ENCODE assay signal across 8 cellular contexts in genomic region chr17:35432176-35433074, GRCh38. TPM values are rescaled to one million over a fixed set of nuclear protein-coding genes. Genes with fewer than 3 reads are reported as not detected.
DNase-seq lines count a peak whose midpoint lies in the region; ATAC-seq, FAIRE-seq and TF ChIP-seq lines count a peak whose summit lies in the region.

TSS of gene SLFN12 (minus strand) at chr17:35432500. CDS start at chr17:35423028, 9,472 bp downstream.

- no peaks in the 10 kb centered on the region for H3K27me3 Mint-ChIP-seq in CD4-positive, alpha-beta T cell
- H3K27me3 Mint-ChIP-seq in activated CD4-positive, alpha-beta memory T cell treated with anti-CD3 and anti-CD28 coated beads, Interleukin-2, amount 10 ng/mL, durations not matched to agents 7 days and 5 days: no peaks in the 10 kb centered on the region

- peak; percentile 100 for FAIRE-seq in endothelial cell of umbilical vein (lab: Jason Lieb, UNC)

- H3K4me1 Mint-ChIP-seq in CD4-positive, alpha-beta T cell (ENCODE audit: low read depth): peaks cover 51% of the 10 kb centered on the region
- H3K4me1 Mint-ChIP-seq in activated CD4-positive, alpha-beta memory T cell treated with anti-CD3 and anti-CD28 coated beads, Interleukin-2, amount 10 ng/mL, durations not matched to agents 7 days and 5 days: peaks cover 64% of the 10 kb centered on the region

- peak within 1 kb of the TSS; percentile 79 for H3K4me2 ChIP-seq in endothelial cell of umbilical vein (ENCODE audit: insufficient read depth, low read length)

- peaks cover 43% of the 10 kb centered on the region for H3K79me2 ChIP-seq in endothelial cell of umbilical vein (ENCODE audit: control insufficient read depth, insufficient read depth, low read length)

- BruUV-seq in endothelial cell of umbilical vein (replicated peaks; lab: Mats Ljungman, UMichigan): TSS peak; percentile 96

- no peaks in the 10 kb centered on the region for H3K9me3 ChIP-seq in CD4-positive, alpha-beta T cell (ENCODE audit: control insufficient read depth, low read length)
- H3K9me3 ChIP-seq in HUES6 (ENCODE audit: control insufficient read depth, insufficient read depth, low read depth, low read length): no peaks in the 10 kb centered on the region
- H3K9me3 ChIP-seq in endothelial cell of umbilical vein (replicated peaks; ENCODE audit: control insufficient read depth, insufficient read depth, low read length): no peaks in the 10 kb centered on the region
- H3K9me3 ChIP-seq in suprapubic skin: no peaks in the 10 kb centered on the region

- H3K27ac ChIP-seq in CD4-positive, alpha-beta T cell (ENCODE audit: low read depth, low read length): peak within 1 kb of the TSS; percentile 51
- H3K27ac ChIP-seq in HUES6 (ENCODE audit: low read depth, low read length) (peak within 1 kb of the TSS; percentile 96), endothelial cell of umbilical vein (ENCODE audit: insufficient read depth, low read depth, low read length) (peak within 1 kb of the TSS; percentile 96), suprapubic skin (peak within 1 kb of the TSS; percentile 80)

- peak within 1 kb of the TSS; percentile 85 for H3K27ac Mint-ChIP-seq in CD4-positive, alpha-beta T cell
- peak within 1 kb of the TSS; percentile 91 for H3K27ac Mint-ChIP-seq in activated CD4-positive, alpha-beta memory T cell treated with anti-CD3 and anti-CD28 coated beads, Interleukin-2, amount 10 ng/mL, durations not matched to agents 7 days and 5 days

- H3K4me1 ChIP-seq in HUES6 (ENCODE audit: control insufficient read depth, insufficient read depth, low read length): peaks cover 49% of the 10 kb centered on the region
- H3K4me1 ChIP-seq in endothelial cell of umbilical vein (ENCODE audit: control insufficient read depth, extremely low read depth, insufficient read depth, low read length): peaks cover 23% of the 10 kb centered on the region
- peaks cover 23% of the 10 kb centered on the region for H3K4me1 ChIP-seq in suprapubic skin

- TF ChIP-seq EP300 in suprapubic skin (IDR thresholded peaks at IDR 0.05): no peak

- POLR2A ChIA-PET in CD4-positive, alpha-beta T cell (lab: Charles Lee): interaction anchor here (0.6 to 2.3 kb wide), 7 partner anchors 16 to 262 kb away, joined by 4 to 20 read pairs (median 10); partner anchors contain the start of genes SLFN11 and SLFN13
- POLR2A ChIA-PET in activated CD4-positive, alpha-beta memory T cell treated with anti-CD3 and anti-CD28 coated beads, Interleukin-2, amount 10 ng/mL, durations not matched to agents 7 days and 5 days (lab: Charles Lee): interaction anchor here (1.0 to 2.3 kb wide), 8 partner anchors 16 to 471 kb away, joined by 3 to 19 read pairs (median 4); partner anchors contain the start of genes CCT6B, SLFN11, SLFN13 and SLFN5
- POLR2A ChIA-PET in endothelial cell of umbilical vein (lab: Charles Lee): interaction anchor here (0.6 to 2.3 kb wide), 2 partner anchors 59 to 123 kb away, joined by 6 to 12 read pairs; partner anchors contain the start of gene SLFN11

- H2AFZ ChIP-seq in endothelial cell of umbilical vein (ENCODE audit: low read depth, low read length): peak within 1 kb of the TSS; percentile 19

- CTCF ChIA-PET in CD4-positive, alpha-beta T cell (lab: Charles Lee): interaction anchor here (1.2 kb wide), 1 partner anchor 56 kb away, joined by 5 read pairs; no protein-coding TSS in a partner anchor
- CTCF ChIA-PET in activated CD4-positive, alpha-beta memory T cell treated with anti-CD3 and anti-CD28 coated beads, Interleukin-2, amount 10 ng/mL, durations not matched to agents 7 days and 5 days (lab: Charles Lee): interaction anchor here (0.6 to 1.9 kb wide), 5 partner anchors 58 to 150 kb away, joined by 3 to 8 read pairs (median 3); partner anchors contain the start of gene SLFN12L
- CTCF ChIA-PET in endothelial cell of umbilical vein (lab: Charles Lee): interaction anchor here (1.3 to 2.2 kb wide), 3 partner anchors 16 to 107 kb away, joined by 3 to 11 read pairs (median 5); partner anchors contain the start of gene SLFN13

- H3K4me3 Mint-ChIP-seq in CD4-positive, alpha-beta T cell: peak within 1 kb of the TSS; percentile 99
- peak within 1 kb of the TSS; percentile 96 for H3K4me3 Mint-ChIP-seq in activated CD4-positive, alpha-beta memory T cell treated with anti-CD3 and anti-CD28 coated beads, Interleukin-2, amount 10 ng/mL, durations not matched to agents 7 days and 5 days

- ATAC-seq in CD4-positive, alpha-beta T cell (ENCODE audit: poor library complexity): peak; percentile 92
- ATAC-seq in GM21447 (IDR thresholded peaks at IDR 0.05; ENCODE audit: unreplicated experiment): peak; percentile 81

- DNase-seq in CD4-positive, alpha-beta T cell: peak in 9 of 10 experiments; percentile 5 to 44 (median 30)
- DNase-seq in activated CD4-positive, alpha-beta memory T cell treated with anti-CD3 and anti-CD28 coated beads, Interleukin-2, amount 10 ng/mL, durations not matched to agents 7 days and 5 days: peak; percentile 59
- DNase-seq in endothelial cell of umbilical vein (ENCODE audit: low read depth, low spot score) (peak; percentile 96), mucosa of gallbladder (ENCODE audit: low spot score) (peak; percentile 88), suprapubic skin (ENCODE audit: low spot score in 2 of 2) (peak in 1 of 2 donors; percentile 69), cerebellum (ENCODE audit: low spot score) (no peak)

- dilution Hi-C loops in endothelial cell of umbilical vein (cut with MboI; ENCODE audit: extremely low pct_ligation_motif_present, low sequenced_read_pairs): no loop called here

- intact Hi-C loops in CD4-positive, alpha-beta T cell (cut with DNase I, micrococcal nuclease): loop anchor here (2.0 to 10.0 kb wide), 4 partner anchors 58 to 120 kb away; partner anchors contain the start of gene SLFN11 (in 1 of the 2)
- intact Hi-C loops in endothelial cell of umbilical vein (cut with micrococcal nuclease): loop anchor here (1.0 to 10.0 kb wide), 13 partner anchors 16 to 1180 kb away; partner anchors contain the start of genes AP2B1, SLFN11, SLFN13 and SLFN5

- peaks cover 3% of the 10 kb centered on the region for H4K20me1 ChIP-seq in endothelial cell of umbilical vein (replicated peaks; ENCODE audit: control insufficient read depth, extremely low read depth, insufficient read depth, low read length)

- H3K9ac ChIP-seq in HUES6 (ENCODE audit: low read length) (peak within 1 kb of the TSS; percentile 96), endothelial cell of umbilical vein (replicated peaks; ENCODE audit: extremely low read depth, insufficient read depth, low read length) (peak within 1 kb of the TSS; percentile 95)

- TF ChIP-seq POLR2A in endothelial cell of umbilical vein (IDR thresholded peaks at IDR 0.05; ENCODE audit: low read depth, low read length): peak; percentile 92
- TF ChIP-seq POLR2A in suprapubic skin (IDR thresholded peaks at IDR 0.05): no peak

- 10% methylated on average over 22 of the region's 22 CpGs for WGBS in suprapubic skin

- H3K9me3 Mint-ChIP-seq in CD4-positive, alpha-beta T cell: no peaks in the 10 kb centered on the region
- no peaks in the 10 kb centered on the region for H3K9me3 Mint-ChIP-seq in activated CD4-positive, alpha-beta memory T cell treated with anti-CD3 and anti-CD28 coated beads, Interleukin-2, amount 10 ng/mL, durations not matched to agents 7 days and 5 days

- no peaks in the 10 kb centered on the region for H3K9me1 ChIP-seq in endothelial cell of umbilical vein (replicated peaks; ENCODE audit: control insufficient read depth, extremely low read depth, insufficient read depth, low read length)

- H3K36me3 ChIP-seq in HUES6 (ENCODE audit: control insufficient read depth, insufficient read depth, low read length) (peaks cover 3% of the 10 kb centered on the region; the same call in 1 of the 2 replicates), endothelial cell of umbilical vein (ENCODE audit: control insufficient read depth in 2 of 2, extremely low read depth in 1 of 2, insufficient read depth in 2 of 2, low read length in 2 of 2) (peaks cover 0 to 3% of the 10 kb centered on the region in 2 experiments), suprapubic skin (no peaks in the 10 kb centered on the region)

- H3K4me3 ChIP-seq in HUES6 (ENCODE audit: low read depth, low read length) (peak within 1 kb of the TSS; percentile 71), endothelial cell of umbilical vein (replicated peaks in 1 of 3; ENCODE audit: insufficient read depth in 1 of 3, low read depth in 1 of 3, low read length in 3 of 3) (peak within 1 kb of the TSS; percentile 55 to 92 (median 82)), suprapubic skin (peak within 1 kb of the TSS; percentile 61)

- no peaks in the 10 kb centered on the region for H3K27me3 ChIP-seq in CD4-positive, alpha-beta T cell (ENCODE audit: control insufficient read depth, insufficient read depth, low read length)
- peaks cover 10% of the 10 kb centered on the region; the same call in 1 of the 2 replicates for H3K27me3 ChIP-seq in HUES6 (ENCODE audit: control insufficient read depth, insufficient read depth, low read length)
- H3K27me3 ChIP-seq in endothelial cell of umbilical vein (ENCODE audit: control insufficient read depth in 2 of 2, insufficient read depth in 2 of 2, low read length in 2 of 2): no peaks in the 10 kb centered on the region
- no peaks in the 10 kb centered on the region for H3K27me3 ChIP-seq in suprapubic skin

- peaks cover 6% of the 10 kb centered on the region for H3K36me3 Mint-ChIP-seq in CD4-positive, alpha-beta T cell (ENCODE audit: low read depth)
- H3K36me3 Mint-ChIP-seq in activated CD4-positive, alpha-beta memory T cell treated with anti-CD3 and anti-CD28 coated beads, Interleukin-2, amount 10 ng/mL, durations not matched to agents 7 days and 5 days (ENCODE audit: low read depth): peaks cover 56% of the 10 kb centered on the region

- no peak for TF ChIP-seq CTCF in CD4-positive, alpha-beta T cell (IDR thresholded peaks at IDR 0.05)
- TF ChIP-seq CTCF in endothelial cell of umbilical vein (IDR thresholded peaks at IDR 0.05; ENCODE audit: extremely low read depth in 1 of 2, insufficient read depth in 1 of 2, low read depth in 1 of 2, low read length in 2 of 2) (no peak), suprapubic skin (IDR thresholded peaks at IDR 0.05) (no peak)

RNA-seq across cellular contexts. Expression of gene SLFN12, which starts in this region (rescaled TPM):
- total RNA-seq in CD4-positive, alpha-beta T cell: 1 to 10 TPM; 1.3 to 2.4 TPM
- total RNA-seq in activated CD4-positive, alpha-beta memory T cell treated with anti-CD3 and anti-CD28 coated beads, Interleukin-2, amount 10 ng/mL, durations not matched to agents 7 days and 5 days: 10 to 100 TPM; 22.7 to 23.1 TPM
- total RNA-seq in endothelial cell of umbilical vein: 29.9 and 42.6 TPM in 2 replicates
- polyA plus RNA-seq in endothelial cell of umbilical vein: 13.4 and 17.8 TPM in 2 replicates
- polyA plus RNA-seq in endothelial cell of umbilical vein (2011; cell fraction: cytosol; rRNA removed): 15.3 and 17.7 TPM in 2 replicates
- polyA plus RNA-seq in endothelial cell of umbilical vein (2011; cell fraction: nucleus; rRNA removed): 76.7 and 78.6 TPM in 2 replicates
- 28.1 and 42.4 TPM in 2 replicates for polyA plus RNA-seq in endothelial cell of umbilical vein (2012)
- 28.9 and 33.5 TPM in 2 replicates for polyA minus RNA-seq in endothelial cell of umbilical vein
- polyA minus RNA-seq in endothelial cell of umbilical vein (2011; cell fraction: cytosol; rRNA and poly(A)+ RNA removed): not detected
- polyA minus RNA-seq in endothelial cell of umbilical vein (2011; cell fraction: nucleus; rRNA and poly(A)+ RNA removed): 47.1 and 58.4 TPM in 2 replicates
- 16.0 TPM for total RNA-seq in mucosa of gallbladder
- 1 to 10 TPM in 3 of 4 donors, under 1 TPM in 1; 0.62 to 5.6 (median 1.8) TPM for total RNA-seq in suprapubic skin
- 4.5 TPM for total RNA-seq in cerebellum
